ENCODE assay signal across 8 cellular contexts in the genomic region with DNA sequence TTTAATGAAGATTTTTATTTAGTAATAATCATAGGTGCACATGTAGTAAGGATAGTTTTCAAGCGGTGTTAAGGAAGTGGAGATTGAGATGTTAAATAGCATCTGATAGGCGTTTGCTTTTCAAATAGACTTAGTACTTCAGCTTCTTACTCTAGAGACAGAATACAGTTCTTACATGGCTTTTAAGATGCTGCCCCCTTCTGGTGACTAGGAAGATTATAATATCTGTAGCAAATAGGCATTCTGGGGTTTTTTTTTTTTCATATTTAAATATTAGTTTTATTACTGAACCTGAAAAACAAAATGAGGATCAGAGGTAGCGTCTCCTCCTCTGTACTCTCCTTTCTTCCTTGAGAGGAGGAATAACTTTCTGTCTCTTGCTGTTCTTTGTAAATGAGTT.
DNase-seq lines count a peak whose midpoint lies in the region; ATAC-seq and TF ChIP-seq lines count a peak whose summit lies in the region.

No MANE protein-coding gene starts in this region.

- no peak for ATAC-seq in activated CD4-positive, CD25-positive, alpha-beta regulatory T cell treated with anti-CD3 and anti-CD28 coated beads, Interleukin-2, amount 50 U/mL, for 24 hours
- no peak for ATAC-seq in activated T-cell treated with anti-CD3 and anti-CD28 coated beads, Interleukin-2, amount 50 U/mL, for 4 hours
- ATAC-seq in GM18520 (IDR thresholded peaks at IDR 0.05; ENCODE audit: unreplicated experiment): no peak

- no peaks in the 10 kb centered on the region for H3K36me3 Mint-ChIP-seq in nephron (ENCODE audit: low read depth)
- no peaks in the 10 kb centered on the region for H3K36me3 Mint-ChIP-seq in activated T-cell treated with anti-CD3 and anti-CD28 coated beads, Interleukin-2, amount 50 U/mL, for 4 hours (ENCODE audit: insufficient read depth)

- peak; percentile 69 for DNase-seq in EL
- DNase-seq in MV-4-11 (lab: John Stamatoyannopoulos, UW): peak; percentile 28
- peak; percentile 90 for DNase-seq in RKO (ENCODE audit: low spot score)
- peak; percentile 46 for DNase-seq in epithelial cell of prostate (ENCODE audit: low read depth, low spot score)
- no peak for DNase-seq in activated T-cell treated with anti-CD3 and anti-CD28 coated beads, Interleukin-2, amount 50 U/mL, for 4 hours

- H3K4me3 Mint-ChIP-seq in nephron: no peak overlapping the region
- no peak overlapping the region for H3K4me3 Mint-ChIP-seq in activated T-cell treated with anti-CD3 and anti-CD28 coated beads, Interleukin-2, amount 50 U/mL, for 4 hours

- H3K27ac Mint-ChIP-seq in nephron: no peak overlapping the region

- H3K9me3 Mint-ChIP-seq in nephron: no peaks in the 10 kb centered on the region
- no peaks in the 10 kb centered on the region for H3K9me3 Mint-ChIP-seq in activated T-cell treated with anti-CD3 and anti-CD28 coated beads, Interleukin-2, amount 50 U/mL, for 4 hours

- H3K4me1 Mint-ChIP-seq in nephron: peaks cover 8% of the 10 kb centered on the region
- H3K4me1 Mint-ChIP-seq in activated T-cell treated with anti-CD3 and anti-CD28 coated beads, Interleukin-2, amount 50 U/mL, for 4 hours (ENCODE audit: low read depth): no peaks in the 10 kb centered on the region

- peak; percentile 74 to 82 (median 75) for TF ChIP-seq CTCF in nephron (IDR thresholded peaks at IDR 0.05; ENCODE audit: unreplicated experiment in 3 of 3)

- H3K27me3 Mint-ChIP-seq in nephron (ENCODE audit: low read depth): no peaks in the 10 kb centered on the region
- H3K27me3 Mint-ChIP-seq in activated T-cell treated with anti-CD3 and anti-CD28 coated beads, Interleukin-2, amount 50 U/mL, for 4 hours (ENCODE audit: low read depth): peaks cover 6% of the 10 kb centered on the region

- no peak overlapping the region for H3K27ac ChIP-seq in epithelial cell of prostate
